In genomic region chr9:71858102-71858798, GRCh38 we compare ENCODE assay signal across 13 cellular contexts. TPM values are rescaled to one million over a fixed set of nuclear protein-coding genes. Genes with fewer than 3 reads are reported as not detected.
A peak's percentile ranks its signal among the peaks of the same experiment; 100 is the strongest.
DNase-seq lines count a peak whose midpoint lies in the region; ATAC-seq, FAIRE-seq and TF ChIP-seq lines count a peak whose summit lies in the region.
"Had no signal": no experiment of that assay in that cellular context is flagged by ENCODE, and none has a peak within 500 bp of the region (broad histone marks: within the 10 kb centered on the region; RNA-seq: fewer than 3 reads in every experiment).

No MANE protein-coding gene starts in this region.

- peak overlapping the region; percentile 25 for H3K27ac Mint-ChIP-seq in activated naive CD4-positive, alpha-beta T cell treated with anti-CD3 and anti-CD28 coated beads, Interleukin-2, amount 50 U/mL, for 24 hours
- H3K27ac Mint-ChIP-seq in activated T-helper 17 cell treated with anti-CD3 and anti-CD28 coated beads, Interleukin-2, amount 50 U/mL, for 72 hours: peak overlapping the region; percentile 1
- H3K27ac Mint-ChIP-seq: B cell; CD4-positive, alpha-beta T cell had no signal

- no peaks in the 10 kb centered on the region for H3K27me3 Mint-ChIP-seq in activated naive CD4-positive, alpha-beta T cell treated with anti-CD3 and anti-CD28 coated beads, Interleukin-2, amount 50 U/mL, for 24 hours
- no peaks in the 10 kb centered on the region for H3K27me3 Mint-ChIP-seq in activated T-helper 17 cell treated with anti-CD3 and anti-CD28 coated beads, Interleukin-2, amount 50 U/mL, for 72 hours
- H3K27me3 Mint-ChIP-seq: B cell; CD4-positive, alpha-beta T cell had no signal

- H3K36me3 Mint-ChIP-seq in activated naive CD4-positive, alpha-beta T cell treated with anti-CD3 and anti-CD28 coated beads, Interleukin-2, amount 50 U/mL, for 24 hours: peaks cover 20% of the 10 kb centered on the region
- peaks cover 30% of the 10 kb centered on the region for H3K36me3 Mint-ChIP-seq in activated T-helper 17 cell treated with anti-CD3 and anti-CD28 coated beads, Interleukin-2, amount 50 U/mL, for 72 hours (ENCODE audit: low read depth)

- no peak overlapping the region for H3K4me3 Mint-ChIP-seq in activated naive CD4-positive, alpha-beta T cell treated with anti-CD3 and anti-CD28 coated beads, Interleukin-2, amount 50 U/mL, for 24 hours
- H3K4me3 Mint-ChIP-seq in activated T-helper 17 cell treated with anti-CD3 and anti-CD28 coated beads, Interleukin-2, amount 50 U/mL, for 72 hours: no peak overlapping the region
- H3K4me3 Mint-ChIP-seq: B cell; CD4-positive, alpha-beta T cell had no signal

- H3K9me3 Mint-ChIP-seq in activated naive CD4-positive, alpha-beta T cell treated with anti-CD3 and anti-CD28 coated beads, Interleukin-2, amount 50 U/mL, for 24 hours: peaks cover 6% of the 10 kb centered on the region
- H3K9me3 Mint-ChIP-seq in activated T-helper 17 cell treated with anti-CD3 and anti-CD28 coated beads, Interleukin-2, amount 50 U/mL, for 72 hours: peaks cover 14% of the 10 kb centered on the region

- ATAC-seq in activated T-helper 17 cell treated with anti-CD3 and anti-CD28 coated beads, Interleukin-2, amount 50 U/mL, for 72 hours (replicated peaks): no peak
- ATAC-seq in GM21515 (IDR thresholded peaks at IDR 0.05; ENCODE audit: unreplicated experiment): no peak
- no peak for ATAC-seq in HG03095 (IDR thresholded peaks at IDR 0.05; ENCODE audit: unreplicated experiment)

- FAIRE-seq in H54 (lab: Jason Lieb, UNC): peak; percentile 48

- no peak for TF ChIP-seq POLR2A in H54 (IDR thresholded peaks at IDR 0.05; ENCODE audit: low read depth, low read length)

- peaks cover 9% of the 10 kb centered on the region for H3K4me1 Mint-ChIP-seq in activated naive CD4-positive, alpha-beta T cell treated with anti-CD3 and anti-CD28 coated beads, Interleukin-2, amount 50 U/mL, for 24 hours
- H3K4me1 Mint-ChIP-seq in activated T-helper 17 cell treated with anti-CD3 and anti-CD28 coated beads, Interleukin-2, amount 50 U/mL, for 72 hours: peaks cover 6% of the 10 kb centered on the region

- DNase-seq in activated naive CD4-positive, alpha-beta T cell (lab: John Stamatoyannopoulos, UW): no peak
- DNase-seq in H54 (ENCODE audit: insufficient read length, low spot score) (no peak), renal cortical epithelial cell (ENCODE audit: low read depth) (peak; percentile 67)
- DNase-seq: CD4-positive, alpha-beta T cell; GDM1; KBM-7; NCI-H69; PC-9 had no signal

RNA-seq across cellular contexts. Expression of gene ABHD17B, which starts 52.7 kb away (rescaled TPM):
- total RNA-seq in activated T-helper 17 cell treated with anti-CD3 and anti-CD28 coated beads, Interleukin-2, amount 50 U/mL, for 72 hours: 10 to 100 TPM in 1 of 2 donors, 1 to 10 TPM in 1; 7.1 to 15.6 TPM
- total RNA-seq in renal cortical epithelial cell: 26.6 and 38.6 TPM in 2 replicates

RNA-seq across cellular contexts. Expression of gene C9orf85, which starts 53.2 kb away (rescaled TPM):
- 10 to 100 TPM in 1 of 2 donors, 1 to 10 TPM in 1; 7.1 to 10.9 TPM for total RNA-seq in activated T-helper 17 cell treated with anti-CD3 and anti-CD28 coated beads, Interleukin-2, amount 50 U/mL, for 72 hours
- total RNA-seq in renal cortical epithelial cell: 15.6 and 18.8 TPM in 2 replicates
